In the genomic region with DNA sequence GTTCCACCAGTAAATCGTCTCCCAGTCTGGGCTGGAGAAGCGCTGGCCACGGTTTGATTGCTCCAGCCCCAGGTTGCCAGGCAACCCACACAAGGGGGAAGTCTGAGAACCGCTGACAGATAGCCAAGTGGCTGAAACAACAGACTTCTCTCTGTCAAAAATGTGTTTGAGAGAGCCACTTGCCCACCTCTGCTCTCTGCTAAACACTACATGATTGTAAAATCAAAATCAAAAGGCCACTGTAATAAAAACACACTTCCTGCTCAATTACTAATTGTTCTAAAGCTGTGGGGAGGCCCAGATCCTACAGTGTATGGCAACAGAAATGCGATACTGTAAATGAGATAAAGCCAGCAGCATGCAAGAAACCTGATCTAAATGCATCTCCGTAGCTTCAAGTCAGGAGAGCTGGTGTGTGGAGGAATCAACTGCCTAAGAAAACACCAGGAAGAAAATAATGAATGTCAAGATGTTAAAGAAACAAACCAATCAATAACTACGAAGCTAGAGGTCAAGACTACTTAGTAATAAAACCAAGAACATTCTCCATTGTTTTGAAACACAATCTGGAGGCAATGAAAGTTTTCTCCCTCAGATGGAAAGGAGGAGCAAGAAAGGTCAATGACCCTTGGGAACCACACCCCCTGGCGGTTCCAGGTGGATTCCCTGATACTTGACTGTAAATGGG, we compare ENCODE assay signal across 8 cellular contexts.
DNase-seq lines count a peak whose midpoint lies in the region; ATAC-seq and TF ChIP-seq lines count a peak whose summit lies in the region.

No MANE protein-coding gene starts in this region.

- H3K4me3 ChIP-seq in adrenal gland, result no peak overlapping the region

- TF ChIP-seq POLR2A in adrenal gland (IDR thresholded peaks at IDR 0.05), result no peak

- no peaks in the 10 kb centered on the region for H3K36me3 ChIP-seq in adrenal gland (replicated peaks in 1 of 2)

- intact Hi-C loops in adrenal gland (cut with DNase I), result no loop called here
- intact Hi-C loops in cardiac septum (cut with DNase I), result no loop called here

- H3K27ac ChIP-seq in adrenal gland, result peak overlapping the region in 4 of 5 donors; percentile 22 to 69 (median 54)

- ATAC-seq in GM21619 (IDR thresholded peaks at IDR 0.05; ENCODE audit: unreplicated experiment), result peak; percentile 58
- ATAC-seq in HG02571 (IDR thresholded peaks at IDR 0.05; ENCODE audit: unreplicated experiment), result no peak

- peaks cover 22 to 25% of the 10 kb centered on the region in 2 donors for H3K4me1 ChIP-seq in adrenal gland (replicated peaks in 1 of 2)

- H3K9me3 ChIP-seq in adrenal gland (replicated peaks in 1 of 3), result no peaks in the 10 kb centered on the region

- DNase-seq in Ammon's horn (ENCODE audit: low spot score), result peak; percentile 90
- DNase-seq in NCI-H2081 treated with DMSO at 0.1 percent for 48 hours (lab: John Stamatoyannopoulos, UW), result peak; percentile 84
- DNase-seq in adrenal gland, result peak; percentile 62 to 87 (median 81)
- peak; percentile 93 for DNase-seq in cardiac septum (ENCODE audit: low spot score)
- peak; percentile 95 for DNase-seq in pons (ENCODE audit: low spot score)
- no peak for DNase-seq in DMS114 treated with DMSO at 0.1 percent for 48 hours (lab: John Stamatoyannopoulos, UW; ENCODE audit: unreplicated experiment)

- TF ChIP-seq CTCF in adrenal gland (IDR thresholded peaks at IDR 0.05), result peak in 2 of 6 experiments; percentile 9 to 27

- WGBS in adrenal gland, 4 donors, result 19 to 24% (median 21%) methylated on average over 8 of the region's 8 CpGs

- no peaks in the 10 kb centered on the region for H3K27me3 ChIP-seq in adrenal gland
